ENCODE assay signal across 27 cellular contexts in the genomic region with DNA sequence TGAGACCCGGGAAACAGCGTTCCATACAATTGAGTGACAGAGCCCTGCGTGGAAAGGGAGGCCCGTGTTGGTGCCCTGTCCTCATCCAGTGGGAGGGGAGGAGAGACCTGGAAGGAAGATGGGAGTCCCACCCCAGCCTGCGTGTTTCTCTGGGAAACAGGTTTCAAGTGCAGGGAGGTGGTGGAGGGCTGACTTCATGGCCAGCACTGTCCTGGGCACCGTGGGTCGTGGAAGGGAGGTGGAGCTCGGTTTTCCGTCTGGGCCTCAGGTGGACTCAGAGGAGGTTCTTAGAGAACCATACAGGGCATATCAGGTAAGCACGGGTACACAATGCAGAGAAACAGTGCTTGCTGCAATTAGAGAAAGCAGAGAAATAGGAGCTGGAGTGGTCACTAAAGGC.
DNase-seq lines count a peak whose midpoint lies in the region; FAIRE-seq and TF ChIP-seq lines count a peak whose summit lies in the region.
"Had no signal": no experiment of that assay in that cellular context is flagged by ENCODE, and none has a peak within 500 bp of the region (broad histone marks: within the 10 kb centered on the region; RNA-seq: fewer than 3 reads in every experiment).

No MANE protein-coding gene starts in this region.

- no peaks in the 10 kb centered on the region for H3K9me3 ChIP-seq in spleen
- H3K9me3 ChIP-seq: A549; BE2C; BLaER1 treated with 17β-estradiol and CSF1 and Interleukin-3, amounts not matched to agents 10 nM and 100 nM; HAP-1 had no signal

- H3K4me1 ChIP-seq in spleen, result no peaks in the 10 kb centered on the region
- H3K4me1 ChIP-seq: A549, BE2C, HAP-1 had no signal

- no peaks in the 10 kb centered on the region for H3K4me1 Mint-ChIP-seq in activated naive CD4-positive, alpha-beta T cell treated with anti-CD3 and anti-CD28 coated beads, Interleukin-2, amount 10 ng/mL, durations not matched to agents 7 days and 5 days
- no peaks in the 10 kb centered on the region for H3K4me1 Mint-ChIP-seq in activated CD4-positive, alpha-beta memory T cell treated with anti-CD3 and anti-CD28 coated beads, Interleukin-2, amount 10 ng/mL, durations not matched to agents 7 days and 5 days
- no peaks in the 10 kb centered on the region for H3K4me1 Mint-ChIP-seq in activated T-cell treated with anti-CD3 and anti-CD28 coated beads, Interleukin-2, amount 50 U/mL, for 24 hours (ENCODE audit: low read depth)
- H3K4me1 Mint-ChIP-seq: CD14-positive monocyte; CD8-positive, alpha-beta memory T cell; GM23338 had no signal

- TF ChIP-seq CTCF in bronchial epithelial cell (IDR thresholded peaks at IDR 0.05; ENCODE audit: insufficient read depth, low read length, severe bottlenecking), result no peak
- TF ChIP-seq CTCF in spleen (IDR thresholded peaks at IDR 0.05 in 8 of 11, conservative IDR thresholded peaks at IDR 0.05 in 3 of 11), result no peak

- H3K27me3 Mint-ChIP-seq in activated naive CD4-positive, alpha-beta T cell treated with anti-CD3 and anti-CD28 coated beads, Interleukin-2, amount 10 ng/mL, durations not matched to agents 7 days and 5 days, result no peaks in the 10 kb centered on the region
- H3K27me3 Mint-ChIP-seq in activated CD4-positive, alpha-beta memory T cell treated with anti-CD3 and anti-CD28 coated beads, Interleukin-2, amount 10 ng/mL, durations not matched to agents 7 days and 5 days, result peaks cover 3% of the 10 kb centered on the region
- H3K27me3 Mint-ChIP-seq in activated T-cell treated with anti-CD3 and anti-CD28 coated beads, Interleukin-2, amount 50 U/mL, for 24 hours, result peaks cover 11% of the 10 kb centered on the region
- H3K27me3 Mint-ChIP-seq: CD4-positive, alpha-beta T cell had no signal

- FAIRE-seq in bronchial epithelial cell (lab: Jason Lieb, UNC), result peak; percentile 23
- FAIRE-seq: A549, D721Med, GM12878, GM19239 had no signal

- H3K9me3 Mint-ChIP-seq in activated naive CD4-positive, alpha-beta T cell treated with anti-CD3 and anti-CD28 coated beads, Interleukin-2, amount 10 ng/mL, durations not matched to agents 7 days and 5 days, result no peaks in the 10 kb centered on the region
- H3K9me3 Mint-ChIP-seq in activated CD4-positive, alpha-beta memory T cell treated with anti-CD3 and anti-CD28 coated beads, Interleukin-2, amount 10 ng/mL, durations not matched to agents 7 days and 5 days, result no peaks in the 10 kb centered on the region
- H3K9me3 Mint-ChIP-seq in activated T-cell treated with anti-CD3 and anti-CD28 coated beads, Interleukin-2, amount 50 U/mL, for 24 hours, result no peaks in the 10 kb centered on the region
- H3K9me3 Mint-ChIP-seq: CD14-positive monocyte; CD4-positive, alpha-beta T cell; CD8-positive, alpha-beta memory T cell; GM23338; HFFc6 had no signal

- H3K27me3 ChIP-seq in bronchial epithelial cell (ENCODE audit: control insufficient read depth, insufficient read depth, low read length) (no peaks in the 10 kb centered on the region), spleen (replicated peaks in 1 of 7) (peaks cover 0 to 9% (median 0%) of the 10 kb centered on the region in 7 donors)
- H3K27me3 ChIP-seq: BE2C; BLaER1 treated with 17β-estradiol and CSF1 and Interleukin-3, amounts not matched to agents 10 nM and 100 nM had no signal

- 77 to 87% (median 81%) methylated on average over 10 of the region's 10 CpGs for WGBS in spleen, 5 donors

- TF ChIP-seq POLR2A in spleen (IDR thresholded peaks at IDR 0.05), result no peak

- no peaks in the 10 kb centered on the region for H3K36me3 Mint-ChIP-seq in activated naive CD4-positive, alpha-beta T cell treated with anti-CD3 and anti-CD28 coated beads, Interleukin-2, amount 10 ng/mL, durations not matched to agents 7 days and 5 days
- H3K36me3 Mint-ChIP-seq in activated CD4-positive, alpha-beta memory T cell treated with anti-CD3 and anti-CD28 coated beads, Interleukin-2, amount 10 ng/mL, durations not matched to agents 7 days and 5 days (ENCODE audit: low read depth), result no peaks in the 10 kb centered on the region
- no peaks in the 10 kb centered on the region for H3K36me3 Mint-ChIP-seq in activated T-cell treated with anti-CD3 and anti-CD28 coated beads, Interleukin-2, amount 50 U/mL, for 24 hours (ENCODE audit: low read depth)
- H3K36me3 Mint-ChIP-seq: CD14-positive monocyte; CD8-positive, alpha-beta memory T cell had no signal

- H3K27ac Mint-ChIP-seq in activated naive CD4-positive, alpha-beta T cell treated with anti-CD3 and anti-CD28 coated beads, Interleukin-2, amount 10 ng/mL, durations not matched to agents 7 days and 5 days, result peak overlapping the region; percentile 29
- no peak overlapping the region for H3K27ac Mint-ChIP-seq in activated CD4-positive, alpha-beta memory T cell treated with anti-CD3 and anti-CD28 coated beads, Interleukin-2, amount 10 ng/mL, durations not matched to agents 7 days and 5 days
- H3K27ac Mint-ChIP-seq in activated T-cell treated with anti-CD3 and anti-CD28 coated beads, Interleukin-2, amount 50 U/mL, for 24 hours, result no peak overlapping the region
- H3K27ac Mint-ChIP-seq: CD4-positive, alpha-beta T cell; CD8-positive, alpha-beta memory T cell; GM23338; HFFc6 had no signal

- no peak overlapping the region for H3K4me3 ChIP-seq in bronchial epithelial cell (ENCODE audit: low read depth, low read length)
- H3K4me3 ChIP-seq in spleen, result no peak overlapping the region
- H3K4me3 ChIP-seq: A549; BLaER1 treated with 17β-estradiol and CSF1 and Interleukin-3, amounts not matched to agents 10 nM and 100 nM; GM12878; GM23338; HAP-1 had no signal

- no peak for DNase-seq in activated naive CD4-positive, alpha-beta T cell treated with anti-CD3 and anti-CD28 coated beads, Interleukin-2, amount 10 ng/mL, durations not matched to agents 7 days and 5 days
- no peak for DNase-seq in activated naive CD4-positive, alpha-beta T cell treated with anti-CD3 and anti-CD28 coated beads, Interleukin-2, amount 50 U/mL, for 16 hours
- no peak for DNase-seq in bronchial epithelial cell (ENCODE audit: low read depth)
- DNase-seq in mesenteric fat pad (ENCODE audit: low spot score), result peak; percentile 64
- DNase-seq in spleen, result peak; percentile 55
- DNase-seq in activated CD4-positive, alpha-beta memory T cell treated with anti-CD3 and anti-CD28 coated beads, Interleukin-2, amount 10 ng/mL, durations not matched to agents 7 days and 5 days, result no peak
- no peak for DNase-seq in 8988T
- DNase-seq in activated T-cell treated with anti-CD3 and anti-CD28 coated beads, Interleukin-2, amount 50 U/mL, for 24 hours, result no peak
- DNase-seq: ACHN; AML-193; BE2C; CD4-positive, alpha-beta T cell; CD8-positive, alpha-beta memory T cell; DMS 273 treated with DMSO at 0.1 percent for 48 hours; DMS79; EL; GDM1; HFFc6 had no signal

- CTCF ChIA-PET in activated naive CD4-positive, alpha-beta T cell treated with anti-CD3 and anti-CD28 coated beads, Interleukin-2, amount 10 ng/mL, durations not matched to agents 7 days and 5 days (lab: Charles Lee), result no interaction called here
- CTCF ChIA-PET in activated CD4-positive, alpha-beta memory T cell treated with anti-CD3 and anti-CD28 coated beads, Interleukin-2, amount 10 ng/mL, durations not matched to agents 7 days and 5 days (lab: Charles Lee), result no interaction called here

- H3K27ac ChIP-seq in spleen, result no peak overlapping the region
- H3K27ac ChIP-seq: 22Rv1; A549; BLaER1 treated with 17β-estradiol and CSF1 and Interleukin-3, amounts not matched to agents 10 nM and 100 nM had no signal

- POLR2A ChIA-PET in activated CD4-positive, alpha-beta memory T cell treated with anti-CD3 and anti-CD28 coated beads, Interleukin-2, amount 10 ng/mL, durations not matched to agents 7 days and 5 days (lab: Charles Lee), result no interaction called here

- H3K36me3 ChIP-seq in bronchial epithelial cell (ENCODE audit: control insufficient read depth, insufficient read depth, low read length), result no peaks in the 10 kb centered on the region
- no peaks in the 10 kb centered on the region for H3K36me3 ChIP-seq in spleen
- H3K36me3 ChIP-seq: BE2C; BLaER1 treated with 17β-estradiol and CSF1 and Interleukin-3, amounts not matched to agents 10 nM and 100 nM; HAP-1 had no signal

- no peak overlapping the region for H3K4me3 Mint-ChIP-seq in activated naive CD4-positive, alpha-beta T cell treated with anti-CD3 and anti-CD28 coated beads, Interleukin-2, amount 10 ng/mL, durations not matched to agents 7 days and 5 days
- no peak overlapping the region for H3K4me3 Mint-ChIP-seq in activated CD4-positive, alpha-beta memory T cell treated with anti-CD3 and anti-CD28 coated beads, Interleukin-2, amount 10 ng/mL, durations not matched to agents 7 days and 5 days
- no peak overlapping the region for H3K4me3 Mint-ChIP-seq in activated T-cell treated with anti-CD3 and anti-CD28 coated beads, Interleukin-2, amount 50 U/mL, for 24 hours
- H3K4me3 Mint-ChIP-seq: CD14-positive monocyte; CD4-positive, alpha-beta T cell; CD8-positive, alpha-beta memory T cell; GM23338; HFFc6 had no signal

- intact Hi-C loops in spleen (cut with DNase I; ENCODE audit: low total_unique reads), result no loop called here

Comparison
In these comparisons a context has a peak if more than half of its experiments do, and no peak if none do; other contexts are left out.
1. DNase-seq: peak in mesenteric fat pad (single experiment) and spleen (single experiment); none in activated naive CD4-positive, alpha-beta T cell treated with anti-CD3 and anti-CD28 coated beads, Interleukin-2, amount 10 ng/mL, durations not matched to agents 7 days and 5 days (single experiment), activated naive CD4-positive, alpha-beta T cell treated with anti-CD3 and anti-CD28 coated beads, Interleukin-2, amount 50 U/mL, for 16 hours (single experiment), bronchial epithelial cell (single experiment), activated CD4-positive, alpha-beta memory T cell treated with anti-CD3 and anti-CD28 coated beads, Interleukin-2, amount 10 ng/mL, durations not matched to agents 7 days and 5 days (single experiment), 8988T (single experiment) and activated T-cell treated with anti-CD3 and anti-CD28 coated beads, Interleukin-2, amount 50 U/mL, for 24 hours (single experiment).